Comparison of ENCODE assay signal across 22 cellular contexts in genomic region chrX:43804021-43804420, GRCh38.
"Had no signal": no experiment of that assay in that cellular context is flagged by ENCODE, and none has a peak within 500 bp of the region (broad histone marks: within the 10 kb centered on the region; RNA-seq: fewer than 3 reads in every experiment).

No MANE protein-coding gene starts in this region.

- DNase-seq: dermis blood vessel endothelial cell; dorsolateral prefrontal cortex; effector CD4-positive, alpha-beta T cell; effector memory CD4-positive, alpha-beta T cell; erythroblast; esophagus squamous epithelium; foreskin fibroblast; foreskin melanocyte; gastrocnemius medialis; glutamatergic neuron; head of caudate nucleus; heart right ventricle; hippocampal formation; left cardiac atrium; left lung; left ventricle myocardium superior; lower lobe of right lung; mesendoderm; midbrain; naive thymus-derived CD4-positive, alpha-beta T cell had no signal

- H3K4me1 Mint-ChIP-seq: memory B cell; naive thymus-derived CD4-positive, alpha-beta T cell had no signal

- H3K9me3 Mint-ChIP-seq: memory B cell had no signal

- H3K4me3 Mint-ChIP-seq: memory B cell; naive thymus-derived CD4-positive, alpha-beta T cell had no signal

- H3K4me3 ChIP-seq: coronary artery, dorsolateral prefrontal cortex, esophagus squamous epithelium, gastrocnemius medialis, heart right ventricle, left lung, lower lobe of right lung had no signal

- H3K36me3 Mint-ChIP-seq: memory B cell; naive thymus-derived CD4-positive, alpha-beta T cell had no signal

- H3K27ac Mint-ChIP-seq: memory B cell; naive thymus-derived CD4-positive, alpha-beta T cell had no signal
